In genomic region chr5:109028608-109029299, GRCh38 we compare ENCODE assay signal across 15 cellular contexts.
DNase-seq lines count a peak whose midpoint lies in the region; ATAC-seq lines count a peak whose summit lies in the region.
"Had no signal": no experiment of that assay in that cellular context is flagged by ENCODE, and none has a peak within 500 bp of the region (broad histone marks: within the 10 kb centered on the region; RNA-seq: fewer than 3 reads in every experiment).

No MANE protein-coding gene starts in this region.

- H3K79me2 ChIP-seq in GM23248 (ENCODE audit: insufficient read depth), result no peaks in the 10 kb centered on the region; the same call in 1 of the 2 replicates

- H3K27ac ChIP-seq in GM23248, result no peak overlapping the region
- H3K27ac ChIP-seq: C4-2B, coronary artery, right atrium auricular region had no signal

- H3K9ac ChIP-seq in GM23248, result no peak overlapping the region

- H3F3A ChIP-seq in GM23248 (ENCODE audit: insufficient read depth), result no peaks in the 10 kb centered on the region

- DNase-seq in GM23248 (peak; percentile 4), iris pigment epithelial cell (ENCODE audit: low read depth) (peak; percentile 39), NOMO-1 treated with dmso at 0.1 percent for 144 hours (lab: John Stamatoyannopoulos, UW; ENCODE audit: unreplicated experiment) (no peak), NCI-H2171 treated with DMSO at 0.1 percent for 48 hours (lab: John Stamatoyannopoulos, UW) (no peak), glomerular visceral epithelial cell (ENCODE audit: extremely low spot score) (no peak)
- DNase-seq: activated naive CD8-positive, alpha-beta T cell treated with anti-CD3 and anti-CD28 coated beads for 36 hours; immature natural killer cell; NCI-H526; SHP77 had no signal

- H3K4me2 ChIP-seq in GM23248 (ENCODE audit: unreplicated experiment), result no peak overlapping the region

- H3K36me3 ChIP-seq in GM23248 (ENCODE audit: low read depth), result no peaks in the 10 kb centered on the region
- H3K36me3 ChIP-seq: right atrium auricular region had no signal

- in situ Hi-C loops in GM23248 (cut with MboI), result no loop called here

- no peaks in the 10 kb centered on the region for H3K9me3 ChIP-seq in GM23248 (ENCODE audit: low read depth)

- 97% methylated on average over 2 of the region's 2 CpGs for WGBS in GM23248 (ENCODE audit: low coverage in 1 of 2, low lambda C conversion rate in 2 of 2, missing lambda C conversion rate in 2 of 2), 2 experiments

- H3K4me1 ChIP-seq in GM23248 (ENCODE audit: insufficient read depth), result peaks cover 5% of the 10 kb centered on the region; the same call in 1 of the 2 replicates

- ATAC-seq in GM19025 (IDR thresholded peaks at IDR 0.05; ENCODE audit: low read depth, unreplicated experiment) (peak; percentile 69), HG03139 (IDR thresholded peaks at IDR 0.05; ENCODE audit: unreplicated experiment) (peak; percentile 52), GM21825 (IDR thresholded peaks at IDR 0.05; ENCODE audit: unreplicated experiment) (no peak)

- no peaks in the 10 kb centered on the region for H3K9me2 ChIP-seq in GM23248 (ENCODE audit: insufficient read depth)

- H3K4me3 ChIP-seq in GM23248, result no peak overlapping the region
- H3K4me3 ChIP-seq: coronary artery, right atrium auricular region had no signal

- H2AFZ ChIP-seq in GM23248, result no peak overlapping the region

- no peaks in the 10 kb centered on the region for H3K27me3 ChIP-seq in GM23248 (replicated peaks; ENCODE audit: insufficient read depth)
- H3K27me3 ChIP-seq: right atrium auricular region had no signal

- no peaks in the 10 kb centered on the region for H4K20me1 ChIP-seq in GM23248 (ENCODE audit: insufficient read depth)

Comparison
In these comparisons a context has a peak if more than half of its experiments do, and no peak if none do; other contexts are left out.
1. DNase-seq: peak in GM23248 (single experiment) and iris pigment epithelial cell (single experiment); none in NOMO-1 treated with dmso at 0.1 percent for 144 hours (single experiment), NCI-H2171 treated with DMSO at 0.1 percent for 48 hours (single experiment) and glomerular visceral epithelial cell (single experiment).